ENCODE assay signal across 8 cellular contexts in genomic region chr3:179321585-179322322, GRCh38. TPM values are rescaled to one million over a fixed set of nuclear protein-coding genes. Genes with fewer than 3 reads are reported as not detected.
A peak's percentile ranks its signal among the peaks of the same experiment; 100 is the strongest.
DNase-seq lines count a peak whose midpoint lies in the region; ATAC-seq and TF ChIP-seq lines count a peak whose summit lies in the region.

No MANE protein-coding gene starts in this region.

- peaks cover 24% of the 10 kb centered on the region for H3K36me3 Mint-ChIP-seq in central memory CD8-positive, alpha-beta T cell (ENCODE audit: insufficient read depth)
- no peaks in the 10 kb centered on the region for H3K36me3 Mint-ChIP-seq in memory B cell

- peak overlapping the region in 3 of 4 donors; percentile 63 to 93 (median 87) for H3K4me3 ChIP-seq in upper lobe of left lung

- H3K27ac ChIP-seq in upper lobe of left lung = peak overlapping the region; percentile 87 to 98 (median 94)

- H3K9me3 Mint-ChIP-seq in central memory CD8-positive, alpha-beta T cell = no peaks in the 10 kb centered on the region
- no peaks in the 10 kb centered on the region for H3K9me3 Mint-ChIP-seq in memory B cell

- H3K27me3 ChIP-seq in upper lobe of left lung = no peaks in the 10 kb centered on the region

- ATAC-seq in central memory CD8-positive, alpha-beta T cell (replicated peaks; ENCODE audit: extremely low read depth, poor library complexity, severe bottlenecking) = no peak
- no peak for ATAC-seq in memory B cell (ENCODE audit: low read depth)
- no peak for ATAC-seq in upper lobe of left lung (ENCODE audit: low FRiP score in 2 of 2)
- ATAC-seq in GM19035 (IDR thresholded peaks at IDR 0.05; ENCODE audit: unreplicated experiment) = no peak

- H3K27me3 Mint-ChIP-seq in central memory CD8-positive, alpha-beta T cell = no peaks in the 10 kb centered on the region
- H3K27me3 Mint-ChIP-seq in memory B cell = no peaks in the 10 kb centered on the region

- peaks cover 35% of the 10 kb centered on the region for H3K4me1 Mint-ChIP-seq in central memory CD8-positive, alpha-beta T cell
- H3K4me1 Mint-ChIP-seq in memory B cell = peaks cover 23% of the 10 kb centered on the region

- WGBS in upper lobe of left lung, 2 donors = 33 to 42% methylated on average over 12 of the region's 12 CpGs

- no peaks in the 10 kb centered on the region for H3K9me3 ChIP-seq in upper lobe of left lung

- H3K4me1 ChIP-seq in upper lobe of left lung = peaks cover 13 to 30% (median 20%) of the 10 kb centered on the region in 4 donors

- no peak for TF ChIP-seq EP300 in upper lobe of left lung (IDR thresholded peaks at IDR 0.05)

- TF ChIP-seq POLR2A in upper lobe of left lung (IDR thresholded peaks at IDR 0.05) = no peak

- H3K4me3 Mint-ChIP-seq in central memory CD8-positive, alpha-beta T cell = peak overlapping the region; percentile 84
- H3K4me3 Mint-ChIP-seq in memory B cell = peak overlapping the region; percentile 92

- peak overlapping the region; percentile 91 for H3K27ac Mint-ChIP-seq in central memory CD8-positive, alpha-beta T cell (ENCODE audit: low read depth)
- peak overlapping the region; percentile 95 for H3K27ac Mint-ChIP-seq in memory B cell

- peaks cover 0 to 7% (median 0%) of the 10 kb centered on the region in 4 donors for H3K36me3 ChIP-seq in upper lobe of left lung

- DNase-seq in COLO829 (ENCODE audit: low spot score) = peak; percentile 63
- peak; percentile 59 for DNase-seq in HCEC 1CT
- peak; percentile 68 for DNase-seq in OCI-M1 (lab: John Stamatoyannopoulos, UW)
- DNase-seq in central memory CD8-positive, alpha-beta T cell (ENCODE audit: low spot score in 2 of 2) = no peak
- DNase-seq in memory B cell (ENCODE audit: low spot score in 2 of 2) = no peak
- peak in 1 of 2 donors; percentile 37 for DNase-seq in upper lobe of left lung
- DNase-seq in effector CD8-positive, alpha-beta T cell (lab: John Stamatoyannopoulos, UW) = no peak

- peak in 3 of 6 experiments; percentile 19 to 35 (median 27) for TF ChIP-seq CTCF in upper lobe of left lung (IDR thresholded peaks at IDR 0.05)

RNA-seq across cellular contexts. Expression of gene ZNF639, which starts 1.1 kb away (rescaled TPM):
- 10 to 100 TPM; 12.0 to 57.3 (median 23.7) TPM for total RNA-seq in upper lobe of left lung

RNA-seq across cellular contexts. Expression of gene MFN1, which starts 25.8 kb away (rescaled TPM):
- total RNA-seq in upper lobe of left lung = 10 to 100 TPM; 36.0 to 62.6 (median 47.8) TPM

Comparison
In these comparisons a context has a peak if more than half of its experiments do, and no peak if none do; other contexts are left out.
1. DNase-seq: peak in COLO829 (single experiment), HCEC 1CT (single experiment) and OCI-M1 (single experiment); none in central memory CD8-positive, alpha-beta T cell (0 of 2), memory B cell (0 of 2) and effector CD8-positive, alpha-beta T cell (single experiment).